21 cellular contexts compared by ENCODE assay signal in genomic region chr2:145156199-145156598, GRCh38.
"Had no signal": no experiment of that assay in that cellular context is flagged by ENCODE, and none has a peak within 500 bp of the region (broad histone marks: within the 10 kb centered on the region; RNA-seq: fewer than 3 reads in every experiment).

No MANE protein-coding gene starts in this region.

- H3K27ac ChIP-seq: colonic mucosa, dorsolateral prefrontal cortex, esophagus muscularis mucosa, neutrophil, psoas muscle, right atrium auricular region had no signal

- H3K4me3 ChIP-seq: colonic mucosa, dorsolateral prefrontal cortex, esophagus muscularis mucosa, lung, ovary, psoas muscle, right atrium auricular region had no signal

- H3K9me3 ChIP-seq: colonic mucosa, esophagus muscularis mucosa, neutrophil, ovary, psoas muscle had no signal

- H3K36me3 ChIP-seq: colonic mucosa, esophagus muscularis mucosa, neutrophil, ovary, right atrium auricular region had no signal

- H3K9me3 Mint-ChIP-seq: activated CD4-positive, alpha-beta memory T cell treated with anti-CD3 and anti-CD28 coated beads, Interleukin-2, amount 10 ng/mL, durations not matched to agents 7 days and 5 days; activated naive CD8-positive, alpha-beta T cell treated with anti-CD3 and anti-CD28 coated beads, Interleukin-2, amount 10 ng/mL, durations not matched to agents 7 days and 5 days had no signal

- H3K27me3 ChIP-seq: colonic mucosa, dorsolateral prefrontal cortex, esophagus muscularis mucosa, neutrophil, ovary, right atrium auricular region had no signal

- FAIRE-seq: bronchial epithelial cell, kidney had no signal

- H3K27me3 Mint-ChIP-seq: activated CD4-positive, alpha-beta memory T cell treated with anti-CD3 and anti-CD28 coated beads, Interleukin-2, amount 10 ng/mL, durations not matched to agents 7 days and 5 days had no signal

- H3K27ac Mint-ChIP-seq: activated CD4-positive, alpha-beta memory T cell treated with anti-CD3 and anti-CD28 coated beads, Interleukin-2, amount 10 ng/mL, durations not matched to agents 7 days and 5 days; activated naive CD4-positive, alpha-beta T cell treated with anti-CD3 and anti-CD28 coated beads for 36 hours; activated naive CD8-positive, alpha-beta T cell treated with anti-CD3 and anti-CD28 coated beads, Interleukin-2, amount 10 ng/mL, durations not matched to agents 7 days and 5 days; activated T-cell treated with anti-CD3 and anti-CD28 coated beads, Interleukin-2, amount 50 U/mL, for 72 hours; effector memory CD8-positive, alpha-beta T cell had no signal

- H3K4me3 Mint-ChIP-seq: activated CD4-positive, alpha-beta memory T cell treated with anti-CD3 and anti-CD28 coated beads, Interleukin-2, amount 10 ng/mL, durations not matched to agents 7 days and 5 days; activated naive CD4-positive, alpha-beta T cell treated with anti-CD3 and anti-CD28 coated beads for 36 hours; activated naive CD8-positive, alpha-beta T cell treated with anti-CD3 and anti-CD28 coated beads, Interleukin-2, amount 10 ng/mL, durations not matched to agents 7 days and 5 days; activated T-cell treated with anti-CD3 and anti-CD28 coated beads, Interleukin-2, amount 50 U/mL, for 72 hours; effector memory CD8-positive, alpha-beta T cell; nephron had no signal

- H3K4me1 ChIP-seq: colonic mucosa had no signal

- DNase-seq: activated CD4-positive, alpha-beta memory T cell treated with anti-CD3 and anti-CD28 coated beads, Interleukin-2, amount 10 ng/mL, durations not matched to agents 7 days and 5 days; activated CD4-positive, alpha-beta T cell treated with anti-CD3 and anti-CD28 coated beads for 48 hours; activated effector memory CD4-positive, alpha-beta T cell treated with Interleukin-2 at 50 U/mL for 16 hours; activated naive CD4-positive, alpha-beta T cell treated with anti-CD3 and anti-CD28 coated beads for 36 hours; activated naive CD8-positive, alpha-beta T cell treated with anti-CD3 and anti-CD28 coated beads, Interleukin-2, amount 10 ng/mL, durations not matched to agents 7 days and 5 days; activated T-cell treated with anti-CD3 and anti-CD28 coated beads, Interleukin-2, amount 50 U/mL, for 72 hours; amniotic stem cell; colonic mucosa; dorsolateral prefrontal cortex; effector memory CD8-positive, alpha-beta T cell; kidney; ovary; psoas muscle; stimulated activated CD4-positive, alpha-beta T cell treated with anti-CD3 and anti-CD28 coated beads, Interleukin-4, amount 100 ng/mL, for 24 hours; stimulated activated naive CD4-positive, alpha-beta T cell treated with Interleukin-2 at 50 U/mL for 16 hours had no signal

- H3K36me3 Mint-ChIP-seq: activated naive CD8-positive, alpha-beta T cell treated with anti-CD3 and anti-CD28 coated beads, Interleukin-2, amount 10 ng/mL, durations not matched to agents 7 days and 5 days had no signal

- H3K4me1 Mint-ChIP-seq: activated CD4-positive, alpha-beta memory T cell treated with anti-CD3 and anti-CD28 coated beads, Interleukin-2, amount 10 ng/mL, durations not matched to agents 7 days and 5 days; activated naive CD8-positive, alpha-beta T cell treated with anti-CD3 and anti-CD28 coated beads, Interleukin-2, amount 10 ng/mL, durations not matched to agents 7 days and 5 days had no signal
